In the genomic region with DNA sequence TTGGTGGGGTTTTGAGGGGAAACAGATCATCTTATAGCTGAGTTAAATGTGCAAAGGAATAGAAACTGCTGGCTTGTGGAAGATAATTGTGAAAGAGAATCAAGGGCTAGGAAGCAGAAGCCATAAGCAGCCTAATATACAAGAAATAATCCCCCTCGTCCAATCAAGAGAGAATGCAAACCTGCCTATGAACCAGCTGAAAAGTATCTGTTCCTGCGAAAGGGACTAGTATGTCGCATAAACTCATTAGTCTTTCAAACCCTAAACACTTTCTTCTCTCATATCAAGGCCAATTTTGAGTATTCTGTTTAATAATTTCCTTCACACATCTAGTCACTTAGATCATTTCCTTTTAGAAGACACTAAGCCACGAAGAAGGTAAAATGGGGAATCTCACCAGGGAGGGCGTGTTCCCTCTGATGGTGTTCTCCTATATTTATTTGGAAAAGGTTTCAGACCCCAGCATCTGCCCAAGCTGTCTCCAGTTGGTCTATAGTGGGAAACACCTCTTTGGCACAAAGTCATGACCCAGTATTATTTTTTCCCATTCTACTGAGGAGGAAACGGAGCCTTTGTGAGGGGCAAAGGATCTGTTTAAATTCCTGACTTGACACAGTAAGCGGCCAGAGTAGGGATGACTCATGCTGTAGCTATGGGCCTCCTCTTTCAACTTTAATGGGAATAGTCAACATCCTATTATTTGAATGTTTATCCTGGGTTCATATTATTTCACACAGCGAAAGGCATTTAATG, we compare ENCODE assay signal across 10 cellular contexts.
DNase-seq lines count a peak whose midpoint lies in the region; ATAC-seq, FAIRE-seq and TF ChIP-seq lines count a peak whose summit lies in the region.
"Had no signal": no experiment of that assay in that cellular context is flagged by ENCODE, and none has a peak within 500 bp of the region (broad histone marks: within the 10 kb centered on the region; RNA-seq: fewer than 3 reads in every experiment).

No MANE protein-coding gene starts in this region.

- peak overlapping the region; percentile 1 for H3K27ac ChIP-seq in skeletal muscle tissue (ENCODE audit: low read depth, low read length)

- in situ Hi-C loops in KBM-7 (cut with MboI; ENCODE audit: low pct_unique_long_range_greater_than_20kb, low sequenced_read_pairs): no loop called here

- H3K4me3 ChIP-seq in skeletal muscle tissue (ENCODE audit: low read length in 3 of 3): no peak overlapping the region

- FAIRE-seq in H54 (lab: Jason Lieb, UNC): peak; percentile 57

- no peak overlapping the region for H3K9ac ChIP-seq in skeletal muscle tissue (ENCODE audit: low read depth in 1 of 3, low read length in 3 of 3)

- intact Hi-C loops in left ventricle myocardium superior (cut with micrococcal nuclease): no loop called here

- peak; percentile 96 for ATAC-seq in SK-N-SH treated with all-trans-retinoic acid at 6 μM for 48 hours
- peak; percentile 61 for ATAC-seq in left ventricle myocardium superior
- ATAC-seq in GM18520 (IDR thresholded peaks at IDR 0.05; ENCODE audit: unreplicated experiment): no peak
- no peak for ATAC-seq in GM18873 (IDR thresholded peaks at IDR 0.05; ENCODE audit: low FRiP score, unreplicated experiment)

- no peaks in the 10 kb centered on the region for H3K27me3 ChIP-seq in skeletal muscle tissue (ENCODE audit: control insufficient read depth in 3 of 3, insufficient read depth in 3 of 3, low read length in 3 of 3)

- no peaks in the 10 kb centered on the region for H3K9me3 ChIP-seq in skeletal muscle tissue (ENCODE audit: control insufficient read depth in 3 of 3, low read length in 3 of 3)

- peak; percentile 35 for DNase-seq in H54 (ENCODE audit: insufficient read length, low spot score)
- no peak for DNase-seq in left ventricle myocardium superior
- DNase-seq in KBM-7: no peak
- no peak for DNase-seq in cerebellar cortex (ENCODE audit: low spot score)
- DNase-seq: NCI-H774, posterior cingulate gyrus had no signal

- TF ChIP-seq POLR2A in H54 (IDR thresholded peaks at IDR 0.05; ENCODE audit: low read depth, low read length): no peak

- peaks cover 6 to 12% (median 10%) of the 10 kb centered on the region in 3 donors for H3K4me1 ChIP-seq in skeletal muscle tissue (ENCODE audit: control insufficient read depth in 3 of 3, insufficient read depth in 3 of 3, low read length in 3 of 3)

- H3K36me3 ChIP-seq in skeletal muscle tissue (ENCODE audit: control insufficient read depth in 3 of 3, insufficient read depth in 3 of 3, low read length in 3 of 3): no peaks in the 10 kb centered on the region

TF ChIP-seq in SK-N-SH treated with all-trans-retinoic acid at 6 μM for 48 hours, 23 proteins besides CTCF, POLR2A, EP300 and RAD21:
- TF ChIP-seq ISL1 (CRISPR knock-in tag; IDR thresholded peaks at IDR 0.05) (peak; percentile 55), ZNF70 (CRISPR knock-in tag; IDR thresholded peaks at IDR 0.05) (no peak), TCF4 (CRISPR knock-in tag; IDR thresholded peaks at IDR 0.05; ENCODE audit: borderline replicate concordance) (no peak), TOX (CRISPR knock-in tag; IDR thresholded peaks at IDR 0.05; ENCODE audit: borderline replicate concordance) (no peak), ZFP3 (CRISPR knock-in tag; IDR thresholded peaks at IDR 0.05) (no peak)

Comparison
In these comparisons a context has a peak if more than half of its experiments do, and no peak if none do; other contexts are left out.
1. ATAC-seq: peak in SK-N-SH treated with all-trans-retinoic acid at 6 μM for 48 hours (single experiment) and left ventricle myocardium superior (single experiment); none in GM18520 (single experiment) and GM18873 (single experiment).